In genomic region chr20:50187403-50188051, GRCh38 we compare ENCODE assay signal across 1 cellular context.
TF ChIP-seq lines count a peak whose summit lies in the region.

No MANE protein-coding gene starts in this region.

TF ChIP-seq in HepG2, 621 proteins besides CTCF, POLR2A, EP300 and RAD21 (continued from another document and continues in another):
- TF ChIP-seq ZNF672 (CRISPR knock-in tag; IDR thresholded peaks at IDR 0.05) (no peak), ZNF281 (CRISPR knock-in tag; IDR thresholded peaks at IDR 0.05; ENCODE audit: borderline replicate concordance) (peak; percentile 95), ZNF607 (CRISPR knock-in tag; IDR thresholded peaks at IDR 0.05; ENCODE audit: borderline replicate concordance) (no peak), SRSF4 (IDR thresholded peaks at IDR 0.05; ENCODE audit: low read depth, low read length, poor library complexity, severe bottlenecking) (no peak), ZNF780A (CRISPR knock-in tag; IDR thresholded peaks at IDR 0.05) (no peak), ZNF589 (CRISPR knock-in tag; conservative IDR thresholded peaks at IDR 0.05) (no peak), CEBPB (IDR thresholded peaks at IDR 0.05; ENCODE audit: borderline replicate concordance, low read depth, low read length) (peak; percentile 93), RFXANK (CRISPR knock-in tag; IDR thresholded peaks at IDR 0.05) (no peak), CHD4 (IDR thresholded peaks at IDR 0.05; ENCODE audit: borderline replicate concordance, low read length) (no peak; the same call in 1 of the 2 replicates), HNRNPL (IDR thresholded peaks at IDR 0.05; ENCODE audit: low read depth, low read length) (peak; percentile 88; the same call in 1 of the 2 replicates), ZSCAN12 (CRISPR knock-in tag; IDR thresholded peaks at IDR 0.05) (no peak), RBM22 (optimal IDR thresholded peaks at IDR 0.05; ENCODE audit: low read length) (no peak), ZNF205 (CRISPR knock-in tag; IDR thresholded peaks at IDR 0.05) (no peak), ZBTB8A (CRISPR knock-in tag; IDR thresholded peaks at IDR 0.05; ENCODE audit: borderline replicate concordance, low read depth) (no peak), ZMYM4 (CRISPR knock-in tag; IDR thresholded peaks at IDR 0.05) (peak; percentile 63; the same call in 1 of the 2 replicates), ZNF740 (CRISPR knock-in tag; IDR thresholded peaks at IDR 0.05) (peak; percentile 19; the same call in 1 of the 2 replicates), GPBP1L1 (CRISPR knock-in tag; IDR thresholded peaks at IDR 0.05) (no peak), ZIK1 (CRISPR knock-in tag; IDR thresholded peaks at IDR 0.05; ENCODE audit: borderline replicate concordance, low read depth) (peak; percentile 26; the same call in 1 of the 2 replicates), GFI1 (CRISPR knock-in tag; IDR thresholded peaks at IDR 0.05; ENCODE audit: borderline replicate concordance) (no peak), ZSCAN29 (CRISPR knock-in tag; conservative IDR thresholded peaks at IDR 0.05) (0 out of 2 replicates have a peak, but pooled peaks have one; percentile 18), ARID4A (CRISPR knock-in tag; IDR thresholded peaks at IDR 0.05; ENCODE audit: borderline replicate concordance) (peak; percentile 71), ZKSCAN8 (CRISPR knock-in tag; IDR thresholded peaks at IDR 0.05; ENCODE audit: borderline replicate concordance) (no peak), NRL (CRISPR knock-in tag; IDR thresholded peaks at IDR 0.05; ENCODE audit: borderline replicate concordance) (peak; percentile 78), CHCHD3 (CRISPR knock-in tag; IDR thresholded peaks at IDR 0.05) (no peak), SRF (IDR thresholded peaks at IDR 0.05; ENCODE audit: low read depth, low read length) (no peak), NR3C1 (CRISPR knock-in tag; IDR thresholded peaks at IDR 0.05) (no peak), ZNF30 (CRISPR knock-in tag; IDR thresholded peaks at IDR 0.05) (no peak), MAFK (conservative IDR thresholded peaks at IDR 0.05 in 1 of 2, IDR thresholded peaks at IDR 0.05 in 1 of 2; ENCODE audit: low read length in 2 of 2) (no peak), SMARCE1 (IDR thresholded peaks at IDR 0.05; ENCODE audit: borderline replicate concordance) (no peak), ZNF276 (CRISPR knock-in tag; IDR thresholded peaks at IDR 0.05; ENCODE audit: low read depth) (no peak), WIZ (CRISPR knock-in tag; IDR thresholded peaks at IDR 0.05) (no peak), ZBTB4 (CRISPR knock-in tag; IDR thresholded peaks at IDR 0.05; ENCODE audit: borderline replicate concordance) (0 out of 2 replicates have a peak, but pooled peaks have one; percentile 20), DNMT3B (CRISPR knock-in tag; conservative IDR thresholded peaks at IDR 0.05) (no peak), ZNF3 (CRISPR knock-in tag; IDR thresholded peaks at IDR 0.05) (no peak), ZBTB3 (CRISPR knock-in tag; IDR thresholded peaks at IDR 0.05; ENCODE audit: borderline replicate concordance, low read depth) (no peak), MATR3 (CRISPR knock-in tag; IDR thresholded peaks at IDR 0.05) (no peak), PLSCR1 (CRISPR knock-in tag; IDR thresholded peaks at IDR 0.05; ENCODE audit: borderline replicate concordance) (no peak), ONECUT2 (CRISPR knock-in tag; IDR thresholded peaks at IDR 0.05) (no peak), ZNF576 (CRISPR knock-in tag; IDR thresholded peaks at IDR 0.05) (no peak), TRAFD1 (CRISPR knock-in tag; IDR thresholded peaks at IDR 0.05; ENCODE audit: borderline replicate concordance) (0 out of 2 replicates have a peak, but pooled peaks have one; percentile 19), ZNF784 (CRISPR knock-in tag; IDR thresholded peaks at IDR 0.05; ENCODE audit: borderline replicate concordance) (no peak), ZNF382 (CRISPR knock-in tag; IDR thresholded peaks at IDR 0.05; ENCODE audit: borderline replicate concordance) (no peak), LBX2 (CRISPR knock-in tag; IDR thresholded peaks at IDR 0.05; ENCODE audit: borderline replicate concordance) (no peak), MBD4 (IDR thresholded peaks at IDR 0.05; ENCODE audit: borderline replicate concordance, low read length) (no peak), NBN (conservative IDR thresholded peaks at IDR 0.05) (no peak), HNRNPH1 (optimal IDR thresholded peaks at IDR 0.05; ENCODE audit: low read depth, low read length) (no peak), ZNF547 (CRISPR knock-in tag; IDR thresholded peaks at IDR 0.05) (no peak)
